8 cellular contexts compared by ENCODE assay signal in the genomic region with DNA sequence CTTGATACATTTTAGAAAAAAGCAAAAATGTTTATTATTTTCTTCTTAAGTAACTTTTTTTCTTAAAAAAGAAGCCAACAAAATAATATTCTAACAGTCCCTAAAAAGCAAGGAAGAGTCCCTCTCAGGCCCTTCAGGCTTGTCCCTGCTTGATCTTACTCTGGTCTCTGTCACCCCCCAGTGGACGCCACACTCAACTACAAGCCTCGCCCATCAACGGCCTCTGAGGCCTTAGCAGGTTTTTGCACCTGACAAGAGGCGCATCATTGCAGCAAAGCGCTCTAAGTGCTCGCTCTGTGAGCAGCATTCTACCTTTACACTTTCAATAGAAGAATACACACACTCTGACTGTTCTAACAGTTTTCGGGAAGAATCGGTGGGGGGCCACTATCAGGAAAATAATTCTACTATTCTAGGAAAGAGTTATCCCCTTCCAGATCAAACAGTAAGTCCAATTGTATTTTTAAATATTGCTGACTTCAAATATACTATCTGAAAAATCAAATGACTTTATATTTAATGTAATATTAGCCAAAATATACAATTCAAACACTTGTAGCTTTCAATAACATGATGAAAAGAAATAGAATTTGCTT.
DNase-seq lines count a peak whose midpoint lies in the region; ATAC-seq, FAIRE-seq and TF ChIP-seq lines count a peak whose summit lies in the region.

No MANE protein-coding gene starts in this region.

- H3K27me3 Mint-ChIP-seq in memory B cell = no peaks in the 10 kb centered on the region

- H3K36me3 Mint-ChIP-seq in memory B cell = peaks cover 29% of the 10 kb centered on the region

- ATAC-seq in HG02623 (IDR thresholded peaks at IDR 0.05; ENCODE audit: unreplicated experiment) = peak; percentile 71
- ATAC-seq in memory B cell (ENCODE audit: low read depth) = peak; percentile 88

- no peak overlapping the region for H3K4me3 Mint-ChIP-seq in memory B cell

- no peaks in the 10 kb centered on the region for H3K9me3 Mint-ChIP-seq in memory B cell

- peak; percentile 67 for FAIRE-seq in GM12892 (lab: Jason Lieb, UNC)

- DNase-seq in GM12892 (ENCODE audit: insufficient read length) (peak; percentile 39), NCI-H2171 treated with DMSO at 0.1 percent for 48 hours (lab: John Stamatoyannopoulos, UW) (peak; percentile 54), dermis microvascular lymphatic vessel endothelial cell (ENCODE audit: low read depth in 2 of 2) (peak; percentile 23 to 60), memory B cell (ENCODE audit: low spot score in 2 of 2) (peak; percentile 56 to 70), DMS153 treated with DMSO at 0.1 percent for 48 hours (lab: John Stamatoyannopoulos, UW; ENCODE audit: unreplicated experiment) (no peak)
- peak; percentile 70 for DNase-seq in activated CD4-positive, alpha-beta T cell treated with anti-CD3 and anti-CD28 coated beads, Interleukin-2, amount 50 U/mL, for 1 hour
- DNase-seq in stimulated activated CD8-positive, alpha-beta memory T cell treated with anti-CD3 and anti-CD28 coated beads, Interleukin-15, amount 100 ng/mL, for 48 hours (ENCODE audit: low read depth in 2 of 2) = peak; percentile 38 to 45

- no peak overlapping the region for H3K27ac Mint-ChIP-seq in memory B cell

- H3K4me1 Mint-ChIP-seq in memory B cell = peaks cover 7% of the 10 kb centered on the region

- no peak for TF ChIP-seq POLR2A in GM12892 (IDR thresholded peaks at IDR 0.05; ENCODE audit: low read depth, low read length)
